Comparison of ENCODE assay signal across 8 cellular contexts in genomic region chr2:61179701-61180639, GRCh38. TPM values are rescaled to one million over a fixed set of nuclear protein-coding genes. Genes with fewer than 3 reads are reported as not detected.
DNase-seq lines count a peak whose midpoint lies in the region; ATAC-seq and TF ChIP-seq lines count a peak whose summit lies in the region.

No MANE protein-coding gene starts in this region.

- H3K9me3 ChIP-seq in Caco-2 (no peaks in the 10 kb centered on the region), neural progenitor cell (ENCODE audit: low read depth) (no peaks in the 10 kb centered on the region)

- H3F3A ChIP-seq in neural progenitor cell (ENCODE audit: low read depth), result peaks cover 13% of the 10 kb centered on the region

- H3K79me2 ChIP-seq in neural progenitor cell (ENCODE audit: low read depth), result peaks cover 22% of the 10 kb centered on the region

- no peak for TF ChIP-seq POLR2A in GM18505 (IDR thresholded peaks at IDR 0.05; ENCODE audit: borderline replicate concordance, extremely low read depth, insufficient read depth, insufficient read length)

- BruUV-seq in Caco-2 (replicated peaks; lab: Mats Ljungman, UMichigan), result no TSS peak

- intact Hi-C loops in Caco-2 (cut with micrococcal nuclease; ENCODE audit: unreplicated experiment), result loop anchor here (5.0 kb wide), 2 partner anchors 163 to 357 kb away; partner anchors contain the start of genes PEX13, PUS10 and XPO1

- CTCF ChIA-PET in Caco-2 (lab: Charles Lee) (no interaction called here), T-cell (lab: Charles Lee) (no interaction called here)

- H3K4me3 Mint-ChIP-seq in Caco-2 (ENCODE audit: unreplicated experiment), result peak overlapping the region; percentile 48
- peak overlapping the region; percentile 84 to 90 (median 86) for H3K4me3 Mint-ChIP-seq in T-cell
- peak overlapping the region; percentile 85 for H3K4me3 Mint-ChIP-seq in neural progenitor cell

- peak overlapping the region; percentile 81 for H3K4me2 ChIP-seq in neural progenitor cell

- TF ChIP-seq CTCF in Caco-2 (IDR thresholded peaks at IDR 0.05; ENCODE audit: insufficient read depth in 1 of 2, low read depth in 1 of 2, low read length in 1 of 2, severe bottlenecking in 1 of 2, unreplicated experiment in 1 of 2), result no peak
- TF ChIP-seq CTCF in neural progenitor cell (IDR thresholded peaks at IDR 0.05), result no peak

- H3K27me3 ChIP-seq in Caco-2 (replicated peaks; ENCODE audit: control insufficient read depth, insufficient read depth, low read length) (no peaks in the 10 kb centered on the region), neural progenitor cell (peaks cover 18% of the 10 kb centered on the region)

- H3K36me3 Mint-ChIP-seq in Caco-2 (ENCODE audit: insufficient read depth, unreplicated experiment) (peaks cover 55% of the 10 kb centered on the region), T-cell (peaks cover 43% of the 10 kb centered on the region), neural progenitor cell (peaks cover 50% of the 10 kb centered on the region)

- H3K27ac ChIP-seq in neural progenitor cell, result no peak overlapping the region

- ATAC-seq in T-cell (replicated peaks in 1 of 4) (no peak), GM18505 (IDR thresholded peaks at IDR 0.05; ENCODE audit: unreplicated experiment) (no peak), GM18511 (IDR thresholded peaks at IDR 0.05; ENCODE audit: unreplicated experiment) (no peak)

- no peak overlapping the region for H3K9ac ChIP-seq in neural progenitor cell

- DNase-seq in Caco-2 (no peak), T-cell (no peak), fibroblast of gingiva (ENCODE audit: low read depth) (peak; percentile 82), neural progenitor cell (ENCODE audit: low spot score) (no peak), NAMALWA (ENCODE audit: low spot score) (no peak), NCI-H526 (lab: John Stamatoyannopoulos, UW) (no peak)

- no peak overlapping the region for H2AFZ ChIP-seq in neural progenitor cell (replicated peaks)

- H3K4me1 ChIP-seq in Caco-2, result peaks cover 16% of the 10 kb centered on the region; the same call in 1 of the 2 replicates
- H3K4me1 ChIP-seq in neural progenitor cell, result peaks cover 15% of the 10 kb centered on the region

- H3K27me3 Mint-ChIP-seq in Caco-2 (ENCODE audit: insufficient read depth, unreplicated experiment), result no peaks in the 10 kb centered on the region
- H3K27me3 Mint-ChIP-seq in T-cell, result no peaks in the 10 kb centered on the region
- H3K27me3 Mint-ChIP-seq in neural progenitor cell (ENCODE audit: insufficient read depth, low read depth), result peaks cover 11% of the 10 kb centered on the region

- H3K4me1 Mint-ChIP-seq in Caco-2 (ENCODE audit: low read depth, unreplicated experiment) (peaks cover 16% of the 10 kb centered on the region), T-cell (peaks cover 62 to 78% (median 72%) of the 10 kb centered on the region in 3 donors), neural progenitor cell (peaks cover 41% of the 10 kb centered on the region)

- H4K20me1 ChIP-seq in neural progenitor cell (ENCODE audit: low read depth), result no peaks in the 10 kb centered on the region

- H3K9me3 Mint-ChIP-seq in Caco-2 (ENCODE audit: unreplicated experiment) (no peaks in the 10 kb centered on the region), T-cell (no peaks in the 10 kb centered on the region), neural progenitor cell (no peaks in the 10 kb centered on the region)

- peak overlapping the region; percentile 32 for H3K27ac Mint-ChIP-seq in Caco-2 (ENCODE audit: unreplicated experiment)
- H3K27ac Mint-ChIP-seq in T-cell, result peak overlapping the region; percentile 81 to 83
- H3K27ac Mint-ChIP-seq in neural progenitor cell, result no peak overlapping the region

- no peak overlapping the region for H3K4me3 ChIP-seq in Caco-2 (ENCODE audit: low read depth, low read length)
- H3K4me3 ChIP-seq in neural progenitor cell, result no peak overlapping the region

- POLR2A ChIA-PET in Caco-2 (lab: Charles Lee), result no interaction called here
- POLR2A ChIA-PET in T-cell (lab: Charles Lee), result no interaction called here

- peaks cover 1% of the 10 kb centered on the region; the same call in 1 of the 2 replicates for H3K36me3 ChIP-seq in Caco-2 (ENCODE audit: control insufficient read depth, insufficient read depth, low read length)
- peaks cover 6% of the 10 kb centered on the region for H3K36me3 ChIP-seq in neural progenitor cell

RNA-seq across cellular contexts. Expression of gene C2orf74, which starts 18.0 kb away (rescaled TPM):
- total RNA-seq in Caco-2 (2022), result not detected in 2 replicates
- 10 to 100 TPM in 3 of 5 donors, 1 to 10 TPM in 2; 5.2 to 18.8 (median 12.0) TPM for total RNA-seq in T-cell
- total RNA-seq in neural progenitor cell (ENCODE audit: low replicate concordance), result 17.9 and 20.9 TPM in 2 replicates
